ENCODE assay signal across 22 cellular contexts in the genomic region with DNA sequence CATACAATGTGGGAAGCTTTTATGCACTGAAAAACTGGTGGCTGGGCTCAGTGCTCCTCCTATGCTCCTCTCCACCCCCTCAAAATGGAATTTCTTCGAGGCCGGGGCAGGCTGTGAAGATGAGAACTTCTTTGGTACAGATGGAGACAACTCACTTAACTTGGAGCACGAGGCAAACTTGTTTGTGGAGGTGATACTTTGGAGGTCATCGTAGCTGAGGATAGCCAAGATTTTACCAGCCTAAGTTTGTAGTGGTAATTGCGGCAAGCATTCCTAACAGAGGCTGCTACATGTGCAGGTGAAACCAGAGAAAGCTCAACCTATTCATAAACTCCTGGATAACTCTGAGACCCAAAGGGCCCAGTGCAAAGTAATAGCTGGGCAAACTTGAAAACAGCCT.
"Had no signal": no experiment of that assay in that cellular context is flagged by ENCODE, and none has a peak within 500 bp of the region (broad histone marks: within the 10 kb centered on the region; RNA-seq: fewer than 3 reads in every experiment).

No MANE protein-coding gene starts in this region.

- H3K27me3 Mint-ChIP-seq: effector memory CD8-positive, alpha-beta T cell; naive thymus-derived CD8-positive, alpha-beta T cell; type B pancreatic cell had no signal

- H3K27ac ChIP-seq: gastroesophageal sphincter, heart left ventricle, hepatocyte, neutrophil, pancreas, testis, tibial artery had no signal

- H3K27ac Mint-ChIP-seq: type B pancreatic cell had no signal

- H3K4me3 Mint-ChIP-seq: effector memory CD8-positive, alpha-beta T cell; naive thymus-derived CD8-positive, alpha-beta T cell; type B pancreatic cell had no signal

- H3K4me1 ChIP-seq: gastroesophageal sphincter, pancreas, testis, tibial artery had no signal

- H3K9me3 Mint-ChIP-seq: effector memory CD8-positive, alpha-beta T cell; naive thymus-derived CD8-positive, alpha-beta T cell; type B pancreatic cell had no signal

- H3K27me3 ChIP-seq: gastroesophageal sphincter, heart left ventricle, hepatocyte, neutrophil, pancreas, testis, tibial artery had no signal

- DNase-seq: cortex of kidney; effector memory CD8-positive, alpha-beta T cell; foreskin fibroblast; heart left ventricle; kidney; naive thymus-derived CD8-positive, alpha-beta T cell; pancreas; stimulated activated CD4-positive, alpha-beta T cell treated with anti-CD3 and anti-CD28 coated beads, Interleukin-12 subunit alpha, Interleukin-12 subunit beta, amount 100 ng/mL, for 4 hours; stimulated activated CD4-positive, alpha-beta T cell treated with anti-CD3 and anti-CD28 coated beads, Interleukin-1b, Interleukin-23, amount 100 ng/mL, for 48 hours; stimulated activated CD4-positive, alpha-beta T cell treated with anti-CD3 and anti-CD28 coated beads, Interleukin-4, amount 100 ng/mL, for 1 hour; stimulated activated CD8-positive, alpha-beta memory T cell treated with anti-CD3 and anti-CD28 coated beads, Interleukin-4, amount 100 ng/mL, for 48 hours; stimulated activated naive CD4-positive, alpha-beta T cell treated with Interleukin-2 at 50 U/mL for 16 hours; substantia nigra; testis; tibial artery had no signal

- H3K4me3 ChIP-seq: gastroesophageal sphincter, heart left ventricle, hepatocyte, pancreas, smooth muscle cell, testis, tibial artery had no signal

- ATAC-seq: effector memory CD8-positive, alpha-beta T cell; gastroesophageal sphincter; left lobe of liver; naive thymus-derived CD8-positive, alpha-beta T cell; pancreas; sciatic nerve had no signal

- H3K9me3 ChIP-seq: gastroesophageal sphincter, heart left ventricle, neutrophil, pancreas, testis, tibial artery had no signal
